Comparison of ENCODE assay signal across 8 cellular contexts in genomic region chr2:50661682-50662081, GRCh38.
"Had no signal": no experiment of that assay in that cellular context is flagged by ENCODE, and none has a peak within 500 bp of the region (broad histone marks: within the 10 kb centered on the region; RNA-seq: fewer than 3 reads in every experiment).

No MANE protein-coding gene starts in this region.

- FAIRE-seq: H1, H54, HepG2 had no signal

- H3K9me3 Mint-ChIP-seq: GM23338, H9 had no signal

- H3K4me1 Mint-ChIP-seq: IgD-negative memory B cell had no signal

- H3K36me3 Mint-ChIP-seq: IgD-negative memory B cell had no signal

- H3K27ac ChIP-seq: HL-60 had no signal

- H2AFZ ChIP-seq: GM23338 had no signal

- H3K27ac Mint-ChIP-seq: H9, IgD-negative memory B cell had no signal

- ATAC-seq: GM23338, HepG2 had no signal

- H3K4me3 ChIP-seq: GM23338 had no signal

- H3K4me3 Mint-ChIP-seq: GM23338, H9, IgD-negative memory B cell had no signal

- DNase-seq: H9, HCEC 1CT had no signal

- H3K27me3 Mint-ChIP-seq: IgD-negative memory B cell had no signal

- H3K4me2 ChIP-seq: GM23338 had no signal
